ENCODE assay signal across 19 cellular contexts in the genomic region with DNA sequence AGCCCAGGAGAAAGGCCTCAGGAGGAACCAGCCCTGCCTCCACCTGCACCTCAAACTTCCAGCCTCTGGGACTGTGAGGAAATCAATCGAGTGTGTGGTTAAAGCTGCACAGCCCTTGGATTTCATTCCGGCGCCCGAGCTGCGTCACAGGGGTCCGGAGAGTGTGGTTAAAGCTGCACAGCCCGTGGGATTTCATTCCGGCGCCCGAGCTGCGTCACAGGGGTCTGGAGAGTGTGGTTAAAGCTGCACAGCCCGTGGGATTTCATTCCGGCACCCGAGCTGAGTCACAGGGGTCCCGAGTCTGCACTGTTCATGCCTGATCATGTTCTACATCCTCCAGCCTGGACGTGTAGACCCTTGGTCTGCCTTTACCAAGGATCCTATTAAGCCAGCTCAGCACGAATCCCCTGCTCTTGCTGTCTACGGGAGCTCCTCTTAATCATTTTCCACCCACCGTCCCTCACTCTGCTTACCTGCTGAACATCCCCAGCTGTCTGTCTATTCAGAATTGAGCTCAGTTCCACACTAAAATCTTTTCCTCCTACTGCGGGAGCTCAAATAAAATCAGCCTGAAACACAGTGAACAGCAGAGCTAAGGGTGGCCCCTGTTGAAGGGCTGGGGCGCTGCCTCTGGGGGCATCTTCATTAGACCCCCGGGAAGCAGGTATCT.
"Had no signal": no experiment of that assay in that cellular context is flagged by ENCODE, and none has a peak within 500 bp of the region (broad histone marks: within the 10 kb centered on the region; RNA-seq: fewer than 3 reads in every experiment).

No MANE protein-coding gene starts in this region.

- H3K4me3 ChIP-seq: esophagus squamous epithelium, gastroesophageal sphincter, lung, psoas muscle, skin epidermis, stomach, thoracic aorta, transverse colon had no signal

- H3K36me3 ChIP-seq: esophagus squamous epithelium, gastroesophageal sphincter, neutrophil, stomach, thoracic aorta, transverse colon had no signal

- DNase-seq: effector memory CD4-positive, alpha-beta T cell; esophagus squamous epithelium; foreskin fibroblast; glutamatergic neuron; left colon; left ventricle myocardium superior; mesenchymal stem cell; midbrain; stimulated activated CD4-positive, alpha-beta T cell treated with anti-CD3 and anti-CD28 coated beads, Interleukin-12 subunit alpha, Interleukin-12 subunit beta, amount 100 ng/mL, for 4 hours; stimulated activated naive CD4-positive, alpha-beta T cell; stomach; substantia nigra; transverse colon had no signal

- H3K27me3 ChIP-seq: transverse colon had no signal
